In genomic region chr14:71013551-71014192, GRCh38 we compare ENCODE assay signal across 29 cellular contexts.
DNase-seq lines count a peak whose midpoint lies in the region; ATAC-seq, FAIRE-seq and TF ChIP-seq lines count a peak whose summit lies in the region.
"Had no signal": no experiment of that assay in that cellular context is flagged by ENCODE, and none has a peak within 500 bp of the region (broad histone marks: within the 10 kb centered on the region; RNA-seq: fewer than 3 reads in every experiment).

No MANE protein-coding gene starts in this region.

- TF ChIP-seq CTCF in right atrium auricular region (IDR thresholded peaks at IDR 0.05) (no peak), fibroblast of pulmonary artery (IDR thresholded peaks at IDR 0.05; ENCODE audit: low read length, missing control alignments) (no peak), RWPE1 (conservative IDR thresholded peaks at IDR 0.05; ENCODE audit: low read depth) (no peak), WERI-Rb-1 (IDR thresholded peaks at IDR 0.05; ENCODE audit: low read depth, low read length) (no peak)

- H3K27ac Mint-ChIP-seq in stimulated activated memory B cell treated with anti-CD40 and anti-IgM and Interleukin-4, amounts not matched to agents 10 μg/mL and 1 μg/mL and 100 μg/mL, for 72 hours: peak overlapping the region; percentile 18
- H3K27ac Mint-ChIP-seq: activated CD4-positive, alpha-beta T cell treated with anti-CD3 and anti-CD28 coated beads, Interleukin-2, amount 10 ng/mL, durations not matched to agents 7 days and 5 days; activated T-helper 1 cell treated with anti-CD3 and anti-CD28 coated beads, Interleukin-12 subunit alpha, Interleukin-12 subunit beta, Interleukin-2, Interleukin-4 antibody, amounts not matched to agents 30 ng/mL and 10 ng/mL and 1 ng/mL, durations not matched to agents 14 hours and 24 hours and 36 hours; nephron progenitor cell had no signal

- H3K36me3 ChIP-seq in right atrium auricular region (peaks cover 5% of the 10 kb centered on the region), WERI-Rb-1 (peaks cover 17% of the 10 kb centered on the region)
- H3K36me3 ChIP-seq: ovary had no signal

- H3K4me3 ChIP-seq in right atrium auricular region (no peak overlapping the region), fibroblast of pulmonary artery (replicated peaks; ENCODE audit: low read depth, low read length) (no peak overlapping the region), WERI-Rb-1 (ENCODE audit: low read depth, low read length) (no peak overlapping the region)
- H3K4me3 ChIP-seq: HAP-1, K562, left lung, ovary, PC-9 had no signal

- H3K4me1 Mint-ChIP-seq in stimulated activated memory B cell treated with anti-CD40 and anti-IgM and Interleukin-4, amounts not matched to agents 10 μg/mL and 1 μg/mL and 100 μg/mL, for 72 hours: no peaks in the 10 kb centered on the region
- H3K4me1 Mint-ChIP-seq: nephron progenitor cell had no signal

- H3K4me1 ChIP-seq in right atrium auricular region: no peaks in the 10 kb centered on the region
- H3K4me1 ChIP-seq: Caco-2, foreskin keratinocyte had no signal

- peaks cover 58% of the 10 kb centered on the region for H3K36me3 Mint-ChIP-seq in stimulated activated memory B cell treated with anti-CD40 and anti-IgM and Interleukin-4, amounts not matched to agents 10 μg/mL and 1 μg/mL and 100 μg/mL, for 72 hours

- DNase-seq in Right ventricle myocardium superior (no peak), right atrium auricular region (ENCODE audit: low spot score) (no peak), HTR-8/SVneo (ENCODE audit: insufficient read length, low spot score) (no peak), fibroblast of pulmonary artery (ENCODE audit: low read depth) (peak; percentile 22), RWPE1 (ENCODE audit: low spot score) (no peak), WERI-Rb-1 (no peak), activated gamma-delta T cell (lab: John Stamatoyannopoulos, UW) (no peak)
- DNase-seq: ACHN; activated CD4-positive, alpha-beta T cell treated with anti-CD3 and anti-CD28 coated beads, Interleukin-2, amount 10 ng/mL, durations not matched to agents 7 days and 5 days; Caco-2; DMS79; foreskin keratinocyte; GDM1; left lung; midbrain; NCI-H2029; NCI-H526 treated with DMSO at 0.1 percent for 48 hours; nephron progenitor cell; ovary; PC-9; retina; SHP77 treated with DMSO at 0.1 percent for 48 hours; stimulated activated CD4-positive, alpha-beta T cell treated with anti-CD3 and anti-CD28 coated beads, Interleukin-2, amount 100 ng/mL, for 24 hours; trophoblast cell had no signal

- no peak overlapping the region for H3K4me3 Mint-ChIP-seq in stimulated activated memory B cell treated with anti-CD40 and anti-IgM and Interleukin-4, amounts not matched to agents 10 μg/mL and 1 μg/mL and 100 μg/mL, for 72 hours
- H3K4me3 Mint-ChIP-seq: activated CD4-positive, alpha-beta T cell treated with anti-CD3 and anti-CD28 coated beads, Interleukin-2, amount 10 ng/mL, durations not matched to agents 7 days and 5 days; activated T-helper 1 cell treated with anti-CD3 and anti-CD28 coated beads, Interleukin-12 subunit alpha, Interleukin-12 subunit beta, Interleukin-2, Interleukin-4 antibody, amounts not matched to agents 30 ng/mL and 10 ng/mL and 1 ng/mL, durations not matched to agents 14 hours and 24 hours and 36 hours; nephron progenitor cell had no signal

- intact Hi-C loops in Right ventricle myocardium superior (cut with DNase I): no loop called here

- FAIRE-seq in HTR-8/SVneo (lab: Jason Lieb, UNC): peak; percentile 91
- FAIRE-seq: K562 had no signal

- POLR2A ChIA-PET in RWPE1 (lab: Yijun Ruan, JAX; ENCODE audit: low non-redundant PET): no interaction called here

- H3K9me3 ChIP-seq in right atrium auricular region (no peaks in the 10 kb centered on the region), WERI-Rb-1 (ENCODE audit: severe bottlenecking) (no peaks in the 10 kb centered on the region)
- H3K9me3 ChIP-seq: Caco-2, HAP-1, left lung, ovary had no signal

- H3K27me3 ChIP-seq in right atrium auricular region (no peaks in the 10 kb centered on the region), WERI-Rb-1 (ENCODE audit: insufficient read depth, low read depth, severe bottlenecking) (no peaks in the 10 kb centered on the region)
- H3K27me3 ChIP-seq: foreskin keratinocyte, left lung, ovary had no signal

- H3K9me3 Mint-ChIP-seq in stimulated activated memory B cell treated with anti-CD40 and anti-IgM and Interleukin-4, amounts not matched to agents 10 μg/mL and 1 μg/mL and 100 μg/mL, for 72 hours: peaks cover 3% of the 10 kb centered on the region
- H3K9me3 Mint-ChIP-seq: activated CD4-positive, alpha-beta T cell treated with anti-CD3 and anti-CD28 coated beads, Interleukin-2, amount 10 ng/mL, durations not matched to agents 7 days and 5 days; activated T-helper 1 cell treated with anti-CD3 and anti-CD28 coated beads, Interleukin-12 subunit alpha, Interleukin-12 subunit beta, Interleukin-2, Interleukin-4 antibody, amounts not matched to agents 30 ng/mL and 10 ng/mL and 1 ng/mL, durations not matched to agents 14 hours and 24 hours and 36 hours had no signal

- ATAC-seq in Right ventricle myocardium superior (ENCODE audit: poor library complexity): peak; percentile 82
- ATAC-seq in stimulated activated memory B cell treated with anti-CD40 and anti-IgM and Interleukin-4, amounts not matched to agents 10 μg/mL and 1 μg/mL and 100 μg/mL, for 72 hours: no peak
- ATAC-seq: foreskin keratinocyte, K562, left lung had no signal

- no peaks in the 10 kb centered on the region for H3K27me3 Mint-ChIP-seq in stimulated activated memory B cell treated with anti-CD40 and anti-IgM and Interleukin-4, amounts not matched to agents 10 μg/mL and 1 μg/mL and 100 μg/mL, for 72 hours
- H3K27me3 Mint-ChIP-seq: activated CD4-positive, alpha-beta T cell treated with anti-CD3 and anti-CD28 coated beads, Interleukin-2, amount 10 ng/mL, durations not matched to agents 7 days and 5 days had no signal

- H3K27ac ChIP-seq in right atrium auricular region (no peak overlapping the region), RWPE1 (no peak overlapping the region), WERI-Rb-1 (no peak overlapping the region)
- H3K27ac ChIP-seq: epithelial cell of prostate, foreskin keratinocyte, left lung, ovary, PC-9 had no signal

- CTCF ChIA-PET in RWPE1 (lab: Yijun Ruan, JAX): interaction anchor here (1.5 kb wide), 1 partner anchor 11 kb away, joined by 3 read pairs; no protein-coding TSS in a partner anchor
